Comparison of ENCODE assay signal across 8 cellular contexts in the genomic region with DNA sequence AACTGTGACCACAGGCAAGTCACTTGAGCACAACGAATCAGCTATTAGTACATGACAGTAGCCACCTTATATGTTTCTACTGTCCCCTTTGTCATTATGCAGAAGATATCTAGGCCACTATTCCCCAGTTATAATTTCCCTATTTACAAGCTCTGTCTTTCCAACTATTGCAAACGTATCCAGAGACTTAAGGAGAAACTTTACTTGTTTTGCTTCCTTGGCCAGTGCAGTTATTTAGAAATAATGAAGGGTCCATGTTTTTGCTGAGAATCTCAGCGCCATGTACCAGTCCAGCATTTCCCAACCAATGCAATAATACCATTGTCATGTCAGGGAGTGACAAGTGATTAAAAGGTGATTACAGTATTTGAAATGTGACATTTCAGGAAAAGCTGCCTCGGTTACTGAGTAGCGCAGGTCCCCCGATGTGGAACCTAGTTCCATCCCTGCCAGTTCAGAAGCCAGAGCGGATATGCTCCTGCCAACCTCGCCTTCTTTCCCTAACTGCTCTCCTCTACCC. TPM values are rescaled to one million over a fixed set of nuclear protein-coding genes. Genes with fewer than 3 reads are reported as not detected.
DNase-seq lines count a peak whose midpoint lies in the region; ATAC-seq, FAIRE-seq and TF ChIP-seq lines count a peak whose summit lies in the region.

No MANE protein-coding gene starts in this region.

- ATAC-seq in IMR-90 (ENCODE audit: low read depth) (no peak; the same call in 1 of the 2 replicates), K562 (peak; percentile 19), GM21529 (IDR thresholded peaks at IDR 0.05; ENCODE audit: unreplicated experiment) (no peak)

- dilution Hi-C loops in IMR-90 (cut with HindIII; ENCODE audit: low sequenced_read_pairs, unreplicated experiment) = no loop called here

- 0 out of 2 replicates have a peak overlapping the region, but pooled peaks have one; percentile 3 for H4K91ac ChIP-seq in IMR-90 (ENCODE audit: insufficient read depth, low read depth, low read length)

- BruUV-seq in IMR-90 (replicated peaks; lab: Mats Ljungman, UMichigan) = no TSS peak
- BruUV-seq in K562 (replicated peaks; lab: Mats Ljungman, UMichigan) = no TSS peak

- H3K4me1 ChIP-seq in IMR-90 (ENCODE audit: control insufficient read depth, insufficient read depth, low read length) (0 out of 2 replicates have a peak, but pooled peaks cover 2% of the 10 kb centered on the region), K562 (replicated peaks in 1 of 2; ENCODE audit: control insufficient read depth in 2 of 2, insufficient read depth in 2 of 2, low read length in 2 of 2) (peaks cover 3 to 5% of the 10 kb centered on the region in 2 experiments; a peak in 2 of 5 replicates), testis (peaks cover 9% of the 10 kb centered on the region)

- H3K27ac ChIP-seq in IMR-90 (ENCODE audit: insufficient read depth, low read length) (peak overlapping the region; percentile 78), K562 (ENCODE audit: extremely low read depth, low read depth, low read length) (peak overlapping the region; percentile 74), layer of hippocampus (ENCODE audit: low read depth, low read length) (peak overlapping the region; percentile 92), testis (peak overlapping the region; percentile 94 to 99)

- in situ Hi-C loops in IMR-90 (cut with MboI; ENCODE audit: low sequenced_read_pairs) = no loop called here
- in situ Hi-C loops in K562 (cut with MboI) = no loop called here

- H4K20me1 ChIP-seq in IMR-90 (ENCODE audit: insufficient read depth, low read length) (no peaks in the 10 kb centered on the region), K562 (replicated peaks; ENCODE audit: control insufficient read depth, insufficient read depth, low read length) (no peaks in the 10 kb centered on the region)

- no peak for TF ChIP-seq POLR2A in IMR-90 (IDR thresholded peaks at IDR 0.05; ENCODE audit: low read depth, low read length)
- no peak for TF ChIP-seq POLR2A in K562 (conservative IDR thresholded peaks at IDR 0.05)
- TF ChIP-seq POLR2A in testis (IDR thresholded peaks at IDR 0.05) = no peak

- H2BK20ac ChIP-seq in IMR-90 (ENCODE audit: low read depth, low read length) = no peak overlapping the region

- WGBS in IMR-90 (ENCODE audit: extremely low coverage in 2 of 2, insufficient read length in 1 of 2), 2 experiments = 13% methylated on average over 2 of the region's 8 CpGs; no CpG with 5 or more reads in 1 of the 2 experiments
- WGBS in K562 (ENCODE audit: insufficient coverage, low coverage, missing lambda C conversion rate) = 4% methylated on average over 8 of the region's 8 CpGs
- 3% methylated on average over 8 of the region's 8 CpGs for WGBS in testis, 2 donors

- CTCF ChIA-PET in IMR-90 (lab: Yijun Ruan, JAX) (no interaction called here), K562 (lab: Yijun Ruan, JAX; ENCODE audit: low intra/inter-chr PET ratio) (no interaction called here)

- no peak for TF ChIP-seq CTCF in GM10266 (IDR thresholded peaks at IDR 0.05; ENCODE audit: control insufficient read depth, insufficient read depth, low read depth, missing control alignments)
- TF ChIP-seq CTCF in IMR-90 (conservative IDR thresholded peaks at IDR 0.05; ENCODE audit: low read depth, low read length) = no peak
- no peak for TF ChIP-seq CTCF in K562 (IDR thresholded peaks at IDR 0.05 in 2 of 3, conservative IDR thresholded peaks at IDR 0.05 in 1 of 3; ENCODE audit: insufficient read depth in 2 of 3, low read depth in 1 of 3, low read length in 3 of 3)
- TF ChIP-seq CTCF in testis (IDR thresholded peaks at IDR 0.05) = no peak

- POLR2A ChIA-PET in IMR-90 (lab: Charles Lee; ENCODE audit: unreplicated experiment) = no interaction called here
- POLR2A ChIA-PET in K562 (lab: Yijun Ruan, JAX) = interaction anchor here (1.0 kb wide), 1 partner anchor 13 kb away, joined by 3 read pairs; no protein-coding TSS in a partner anchor

- peak overlapping the region; percentile 19 for H2BK5ac ChIP-seq in IMR-90 (ENCODE audit: low read depth, low read length, poor library complexity, severe bottlenecking)

- no peak overlapping the region for H2BK120ac ChIP-seq in IMR-90 (ENCODE audit: low read depth, low read length)

- no peak for FAIRE-seq in K562 (lab: Jason Lieb, UNC)

- TF ChIP-seq RAD21 in IMR-90 (IDR thresholded peaks at IDR 0.05; ENCODE audit: low read length) (no peak), K562 (CRISPR knock-in tag; conservative IDR thresholded peaks at IDR 0.05 in 1 of 2, IDR thresholded peaks at IDR 0.05 in 1 of 2) (no peak)

- H3K4me3 ChIP-seq in IMR-90 (ENCODE audit: insufficient read depth, low read depth, low read length) (peak overlapping the region; percentile 69), K562 (peak overlapping the region; percentile 72), testis (peak overlapping the region; percentile 81 to 87)

- H2AK9ac ChIP-seq in IMR-90 (replicated peaks; ENCODE audit: low read depth, low read length, poor library complexity) = peak overlapping the region; percentile 71

- no peaks in the 10 kb centered on the region for H3K9me3 ChIP-seq in IMR-90 (ENCODE audit: control insufficient read depth, insufficient read depth, low read length)
- H3K9me3 ChIP-seq in K562 (replicated peaks; ENCODE audit: control insufficient read depth, insufficient read depth, low read depth, low read length) = no peaks in the 10 kb centered on the region
- no peaks in the 10 kb centered on the region for H3K9me3 ChIP-seq in testis

- H3K36me3 ChIP-seq in IMR-90 (ENCODE audit: control insufficient read depth, insufficient read depth, low read length) = 0 out of 2 replicates have a peak, but pooled peaks cover 2% of the 10 kb centered on the region
- H3K36me3 ChIP-seq in K562 (ENCODE audit: control insufficient read depth, insufficient read depth, low read length) = no peaks in the 10 kb centered on the region
- no peaks in the 10 kb centered on the region for H3K36me3 ChIP-seq in testis (ENCODE audit: low read depth, missing control alignments)

- H3K4ac ChIP-seq in IMR-90 (ENCODE audit: low read depth, low read length) = peak overlapping the region; percentile 26

- H3K27me3 ChIP-seq in IMR-90 (ENCODE audit: control insufficient read depth, insufficient read depth, low read length) = peaks cover 1% of the 10 kb centered on the region
- no peaks in the 10 kb centered on the region for H3K27me3 ChIP-seq in K562 (ENCODE audit: control insufficient read depth in 2 of 2, insufficient read depth in 2 of 2, low read length in 2 of 2)
- no peaks in the 10 kb centered on the region for H3K27me3 ChIP-seq in layer of hippocampus (ENCODE audit: control insufficient read depth, insufficient read depth, low read length)
- no peaks in the 10 kb centered on the region for H3K27me3 ChIP-seq in testis

- H2BK15ac ChIP-seq in IMR-90 (ENCODE audit: low read depth, low read length) = no peak overlapping the region

- H4K8ac ChIP-seq in IMR-90 (ENCODE audit: low read depth in 2 of 2, low read length in 2 of 2) = peak overlapping the region; percentile 73 to 84

- peak overlapping the region; percentile 48 for H3K18ac ChIP-seq in IMR-90 (ENCODE audit: low read depth, low read length)

- peak overlapping the region; percentile 98 for H4K5ac ChIP-seq in IMR-90 (ENCODE audit: low read depth, low read length)

- H3K9ac ChIP-seq in IMR-90 (ENCODE audit: low read depth, low read length) (peak overlapping the region; percentile 87), K562 (ENCODE audit: insufficient read depth in 1 of 2, low read depth in 2 of 2, low read length in 2 of 2) (peak overlapping the region; percentile 80 to 94)

- no peak overlapping the region for H3K56ac ChIP-seq in IMR-90 (ENCODE audit: extremely low read depth, insufficient read depth, low read length)

- peak overlapping the region; percentile 39; the same call in 1 of the 2 replicates for H3K23ac ChIP-seq in IMR-90 (ENCODE audit: low read depth, low read length)

- no peak overlapping the region for H2AK5ac ChIP-seq in IMR-90 (ENCODE audit: low read depth, low read length)

- peak overlapping the region; percentile 79 for H3K14ac ChIP-seq in IMR-90 (replicated peaks; ENCODE audit: low read depth, low read length)

- intact Hi-C loops in IMR-90 (cut with micrococcal nuclease) (no loop called here), K562 (cut with micrococcal nuclease) (no loop called here), testis (cut with DNase I; ENCODE audit: low total_unique reads) (no loop called here)

- H3K79me2 ChIP-seq in K562 (ENCODE audit: control insufficient read depth, insufficient read depth, low read length) = peaks cover 4% of the 10 kb centered on the region; the same call in 1 of the 3 replicates

- H3K9me1 ChIP-seq in IMR-90 (ENCODE audit: insufficient read depth, low read length) (peaks cover 3% of the 10 kb centered on the region; the same call in 1 of the 2 replicates), K562 (ENCODE audit: control insufficient read depth, insufficient read depth, low read length) (no peaks in the 10 kb centered on the region)

- DNase-seq in GM10266 (ENCODE audit: extremely low spot score) (peak; percentile 14), IMR-90 (no peak), K562 (ENCODE audit: extremely low read depth in 1 of 4, low spot score in 3 of 4) (peak in 1 of 4 experiments; percentile 10), testis (no peak), SKM-1 (lab: John Stamatoyannopoulos, UW; ENCODE audit: unreplicated experiment) (no peak), NCI-H2029 (lab: John Stamatoyannopoulos, UW) (no peak)

- H2AFZ ChIP-seq in IMR-90 (replicated peaks; ENCODE audit: low read length, poor library complexity) (peak overlapping the region; percentile 95), K562 (ENCODE audit: low read depth, low read length) (peak overlapping the region; percentile 73)

- peak overlapping the region; percentile 98 for H3K4me2 ChIP-seq in IMR-90 (ENCODE audit: low read depth, low read length)
- peak overlapping the region; percentile 94 for H3K4me2 ChIP-seq in K562 (ENCODE audit: insufficient read depth, low read length)

- TF ChIP-seq EP300 in K562 (IDR thresholded peaks at IDR 0.05; ENCODE audit: low read length) = no peak

- H3K79me1 ChIP-seq in IMR-90 (ENCODE audit: low read depth in 1 of 2, low read length in 2 of 2) = peaks cover 6 to 7% of the 10 kb centered on the region in 2 experiments; a peak in 2 of 4 replicates

RNA-seq across cellular contexts. Expression of a gene that starts 0.7 kb away (rescaled TPM):
- total RNA-seq in IMR-90 (2012; rRNA removed) (3.8 and 4.2 TPM in 2 replicates), K562 (2014; rRNA removed) (0.94 and 1.0 TPM in 2 replicates), K562 (2014; rRNA removed; fragmentation: Illumina TruSeq; extraction: Trizol) (1.7 and 3.1 TPM in 2 replicates), K562 (2015; rRNA removed; fragmentation: Illumina TruSeq; extraction: Trizol) (1.5 and 2.1 TPM in 2 replicates), K562 (2021) (1.3 and 1.7 TPM in 2 replicates), testis (10 to 100 TPM; 17.3 to 17.8 TPM)
- polyA plus RNA-seq in IMR-90 (2012; rRNA removed) (0.55 and 0.80 TPM in 2 replicates), K562 (2011; rRNA removed) (1.0 and 1.2 TPM in 2 replicates), K562 (2014; fragmentation: Illumina TruSeq; extraction: Trizol) (1.1 and 1.3 TPM in 2 replicates), K562 (2014; fragmentation: Nextera tagmentation; extraction: Ambion mirVana) (under 1 TPM; 0.34 to 0.77 TPM), K562 (2014; rRNA removed) (0.74 and 0.91 TPM in 2 replicates), testis (ENCODE audit: insufficient read depth, low read depth, low replicate concordance) (5.6 TPM)
- polyA plus RNA-seq in IMR-90 (2012; cell fraction: cytosol; rRNA removed) = 0.41 and 1.1 TPM in 2 replicates
- 0.44 and 1.0 TPM in 2 replicates for polyA plus RNA-seq in IMR-90 (2012; cell fraction: nucleus; rRNA removed; ENCODE audit: low replicate concordance)
- total RNA-seq in K562 (2011; cell fraction: chromatin; rRNA removed; ENCODE audit: low replicate concordance) = 2.1 and 4.0 TPM in 2 replicates
- total RNA-seq in K562 (2011; cell fraction: nucleolus; rRNA removed) = 1.5 and 2.0 TPM in 2 replicates
- total RNA-seq in K562 (2011; cell fraction: nucleoplasm; rRNA removed) = 2.7 and 4.3 TPM in 2 replicates
- polyA plus RNA-seq in K562 (2011; cell fraction: cytosol; rRNA removed) = 0.42 and 0.46 TPM in 2 replicates
- polyA plus RNA-seq in K562 (2011; cell fraction: nucleus; rRNA removed) = 0.81 and 1.4 TPM in 2 replicates
- polyA plus RNA-seq in K562 (2012) = 0.59 and 0.68 TPM in 2 replicates
- 3.3 and 5.0 TPM in 2 replicates for polyA minus RNA-seq in K562 (2011; rRNA and poly(A)+ RNA removed)
- polyA minus RNA-seq in K562 (2011; cell fraction: cytosol; rRNA and poly(A)+ RNA removed) = 1.4 and 2.0 TPM in 2 replicates
- 1.8 and 4.2 TPM in 2 replicates for polyA minus RNA-seq in K562 (2011; cell fraction: nucleus; rRNA and poly(A)+ RNA removed)

RNA-seq across cellular contexts. Expression of a gene that starts 37.1 kb away (rescaled TPM):
- 1.4 and 3.6 TPM in 2 replicates for total RNA-seq in IMR-90 (2012; rRNA removed)
- polyA plus RNA-seq in IMR-90 (2012; rRNA removed) = 0.49 and 0.51 TPM in 2 replicates
- polyA plus RNA-seq in IMR-90 (2012; cell fraction: cytosol; rRNA removed) = 0.01 TPM in 2 replicates
- 0.32 and 2.6 TPM in 2 replicates for polyA plus RNA-seq in IMR-90 (2012; cell fraction: nucleus; rRNA removed; ENCODE audit: low replicate concordance)
- total RNA-seq in K562 (2011; cell fraction: chromatin; rRNA removed; ENCODE audit: low replicate concordance) = 0.37 and 2.9 TPM in 2 replicates
- under 0.01 and 0.26 TPM in 2 replicates for total RNA-seq in K562 (2011; cell fraction: nucleolus; rRNA removed)
- 0.51 and 0.69 TPM in 2 replicates for total RNA-seq in K562 (2011; cell fraction: nucleoplasm; rRNA removed)
- 0.32 and 0.37 TPM in 2 replicates for total RNA-seq in K562 (2014; rRNA removed)
- 0.70 and 0.76 TPM in 2 replicates for total RNA-seq in K562 (2014; rRNA removed; fragmentation: Illumina TruSeq; extraction: Trizol)
- 0.57 and 0.58 TPM in 2 replicates for total RNA-seq in K562 (2015; rRNA removed; fragmentation: Illumina TruSeq; extraction: Trizol)
- total RNA-seq in K562 (2021) = 0.42 and 0.71 TPM in 2 replicates
- polyA plus RNA-seq in K562 (2011; rRNA removed) = 0.08 and 0.20 TPM in 2 replicates
- 0.01 TPM in 1 of 2 replicates, not detected in the other for polyA plus RNA-seq in K562 (2011; cell fraction: cytosol; rRNA removed)
- polyA plus RNA-seq in K562 (2011; cell fraction: nucleus; rRNA removed) = 0.39 and 0.55 TPM in 2 replicates
- 0.12 and 4.8 TPM in 2 replicates for polyA plus RNA-seq in K562 (2012)
- polyA plus RNA-seq in K562 (2014; fragmentation: Illumina TruSeq; extraction: Trizol) = 0.24 and 0.36 TPM in 2 replicates
- polyA plus RNA-seq in K562 (2014; fragmentation: Nextera tagmentation; extraction: Ambion mirVana) = under 1 TPM; 0.03 to 0.14 TPM
- polyA plus RNA-seq in K562 (2014; rRNA removed) = 0.20 and 0.44 TPM in 2 replicates
- polyA minus RNA-seq in K562 (2011; rRNA and poly(A)+ RNA removed) = 0.30 and 0.53 TPM in 2 replicates
- polyA minus RNA-seq in K562 (2011; cell fraction: cytosol; rRNA and poly(A)+ RNA removed) = 0.10 TPM in 1 of 2 replicates, not detected in the other
- polyA minus RNA-seq in K562 (2011; cell fraction: nucleus; rRNA and poly(A)+ RNA removed) = 0.94 and 1.00 TPM in 2 replicates
- 100 to 1,000 TPM in 1 of 2 donors, 10 to 100 TPM in 1; 97.8 to 144 TPM for total RNA-seq in testis
- polyA plus RNA-seq in testis (ENCODE audit: insufficient read depth, low read depth, low replicate concordance) = 8.9 TPM

Comparison
In these comparisons a context has a peak if more than half of its experiments do, and no peak if none do; other contexts are left out.
1. RNA of a gene that starts 37.1 kb away (total RNA-seq): 97.8 to 144 TPM in testis; 1.4 to 3.6 TPM in IMR-90 and under 0.01 to 2.9 TPM in K562; every median in the first group is over 10 times any median in the second.
2. Peak in every context shown above with its lines, with median percentiles within 50 percentile points of each other: H3K27ac ChIP-seq and H3K4me3 ChIP-seq.